In genomic region chr5:132510076-132510475, GRCh38 we compare ENCODE assay signal across 22 cellular contexts. TPM values are rescaled to one million over a fixed set of nuclear protein-coding genes. Genes with fewer than 3 reads are reported as not detected.
DNase-seq lines count a peak whose midpoint lies in the region; ATAC-seq, FAIRE-seq and TF ChIP-seq lines count a peak whose summit lies in the region.
"Had no signal": no experiment of that assay in that cellular context is flagged by ENCODE, and none has a peak within 500 bp of the region (broad histone marks: within the 10 kb centered on the region; RNA-seq: fewer than 3 reads in every experiment).

No MANE protein-coding gene starts in this region.

- H3K27me3 ChIP-seq in IMR-90 (ENCODE audit: control insufficient read depth, insufficient read depth, low read length), result no peaks in the 10 kb centered on the region
- H3K27me3 ChIP-seq in bronchial epithelial cell (ENCODE audit: control insufficient read depth, insufficient read depth, low read length), result no peaks in the 10 kb centered on the region
- H3K27me3 ChIP-seq: colonic mucosa, thyroid gland had no signal

- no peak overlapping the region for H2BK120ac ChIP-seq in IMR-90 (ENCODE audit: low read depth, low read length)

- H2BK5ac ChIP-seq in IMR-90 (ENCODE audit: low read depth, low read length, poor library complexity, severe bottlenecking), result no peak overlapping the region

- no peak overlapping the region for H3K23ac ChIP-seq in IMR-90 (ENCODE audit: low read depth, low read length)

- no peak overlapping the region; the same call in 1 of the 2 replicates for H3K4me2 ChIP-seq in IMR-90 (ENCODE audit: low read depth, low read length)
- H3K4me2 ChIP-seq: GM23338 had no signal

- dilution Hi-C loops in IMR-90 (cut with HindIII; ENCODE audit: low sequenced_read_pairs, unreplicated experiment), result no loop called here

- POLR2A ChIA-PET in IMR-90 (lab: Charles Lee; ENCODE audit: unreplicated experiment), result interaction anchor here (0.6 kb wide), 1 partner anchor 1605 kb away, joined by 3 read pairs; the partner anchor contains the start of gene TCF7

- H2BK20ac ChIP-seq in IMR-90 (ENCODE audit: low read depth, low read length), result no peak overlapping the region

- TF ChIP-seq RAD21 in IMR-90 (IDR thresholded peaks at IDR 0.05; ENCODE audit: low read length), result no peak

- FAIRE-seq in bronchial epithelial cell (lab: Jason Lieb, UNC), result no peak

- no peak overlapping the region for H3K18ac ChIP-seq in IMR-90 (ENCODE audit: low read depth, low read length)

- no peak for TF ChIP-seq POLR2A in IMR-90 (IDR thresholded peaks at IDR 0.05; ENCODE audit: low read depth, low read length)

- no peak overlapping the region for H2AK9ac ChIP-seq in IMR-90 (replicated peaks; ENCODE audit: low read depth, low read length, poor library complexity)

- ATAC-seq in IMR-90 (ENCODE audit: low read depth), result peak; percentile 35
- no peak for ATAC-seq in HG03045 (IDR thresholded peaks at IDR 0.05; ENCODE audit: unreplicated experiment)
- ATAC-seq in GM21360 (IDR thresholded peaks at IDR 0.05; ENCODE audit: unreplicated experiment), result no peak
- ATAC-seq: GM23338 had no signal

- no peak overlapping the region for H3K27ac ChIP-seq in IMR-90 (ENCODE audit: insufficient read depth, low read length)
- H3K27ac ChIP-seq: colonic mucosa, thyroid gland had no signal

- H3K9me3 ChIP-seq in IMR-90 (ENCODE audit: control insufficient read depth, insufficient read depth, low read length), result peaks cover 4% of the 10 kb centered on the region
- H3K9me3 ChIP-seq: colonic mucosa, thyroid gland had no signal

- no peak overlapping the region for H4K5ac ChIP-seq in IMR-90 (ENCODE audit: low read depth, low read length)

- H4K8ac ChIP-seq in IMR-90 (ENCODE audit: low read depth in 2 of 2, low read length in 2 of 2), result no peak overlapping the region

- H2BK15ac ChIP-seq in IMR-90 (ENCODE audit: low read depth, low read length), result 0 out of 3 replicates have a peak overlapping the region, but pooled peaks have one; percentile 26

- DNase-seq in EL, result peak; percentile 92
- peak; percentile 96 for DNase-seq in IMR-90
- peak; percentile 83 for DNase-seq in bronchial epithelial cell (ENCODE audit: low read depth)
- DNase-seq in kidney glomerular epithelial cell (lab: John Stamatoyannopoulos, UW), result peak; percentile 79
- DNase-seq in DMS114 treated with DMSO at 0.1 percent for 48 hours (lab: John Stamatoyannopoulos, UW; ENCODE audit: unreplicated experiment), result no peak
- DNase-seq: activated CD4-positive, alpha-beta T cell treated with anti-CD3 and anti-CD28 coated beads for 4 hours; CD4-positive, CD25-positive, alpha-beta regulatory T cell; colonic mucosa; GF-D8; KBM-7; NCI-H1417 treated with DMSO at 0.1 percent for 48 hours; NCI-H748 treated with DMSO at 0.1 percent for 48 hours; retina; stimulated activated CD4-positive, alpha-beta T cell treated with anti-CD3 and anti-CD28 coated beads, Interleukin-2, amount 100 ng/mL, for 24 hours; stimulated activated CD8-positive, alpha-beta memory T cell treated with anti-CD3 and anti-CD28 coated beads, Interleukin-4, amount 100 ng/mL, for 48 hours; thyroid gland had no signal

- H3K9ac ChIP-seq in IMR-90 (ENCODE audit: low read depth, low read length), result no peak overlapping the region

- H4K20me1 ChIP-seq in IMR-90 (ENCODE audit: insufficient read depth, low read length), result peaks cover 5% of the 10 kb centered on the region; the same call in 1 of the 2 replicates

- TF ChIP-seq CTCF in IMR-90 (conservative IDR thresholded peaks at IDR 0.05; ENCODE audit: low read depth, low read length) (no peak), bronchial epithelial cell (IDR thresholded peaks at IDR 0.05; ENCODE audit: insufficient read depth, low read length, severe bottlenecking) (no peak)

- CTCF ChIA-PET in IMR-90 (lab: Yijun Ruan, JAX), result interaction anchor here (1.2 to 1.7 kb wide), 3 partner anchors 10 to 17 kb away, joined by 3 to 8 read pairs (median 4); no protein-coding TSS in a partner anchor

- H3K9me1 ChIP-seq in IMR-90 (ENCODE audit: insufficient read depth, low read length), result no peaks in the 10 kb centered on the region

- BruUV-seq in IMR-90 (replicated peaks; lab: Mats Ljungman, UMichigan), result no TSS peak

- H3K36me3 ChIP-seq in IMR-90 (ENCODE audit: control insufficient read depth, insufficient read depth, low read length) (no peaks in the 10 kb centered on the region), bronchial epithelial cell (ENCODE audit: control insufficient read depth, insufficient read depth, low read length) (no peaks in the 10 kb centered on the region)
- H3K36me3 ChIP-seq: colonic mucosa, thyroid gland had no signal

- H3K56ac ChIP-seq in IMR-90 (ENCODE audit: extremely low read depth, insufficient read depth, low read length), result 0 out of 2 replicates have a peak overlapping the region, but pooled peaks have one; percentile 50

- no peak overlapping the region for H4K91ac ChIP-seq in IMR-90 (ENCODE audit: insufficient read depth, low read depth, low read length)

- H3K14ac ChIP-seq in IMR-90 (replicated peaks; ENCODE audit: low read depth, low read length), result no peak overlapping the region

- no peaks in the 10 kb centered on the region for H3K79me1 ChIP-seq in IMR-90 (ENCODE audit: low read depth in 1 of 2, low read length in 2 of 2)

- in situ Hi-C loops in IMR-90 (cut with MboI; ENCODE audit: low sequenced_read_pairs), result no loop called here

- H3K4me1 ChIP-seq in IMR-90 (ENCODE audit: control insufficient read depth, insufficient read depth, low read length), result peaks cover 14% of the 10 kb centered on the region

- H2AK5ac ChIP-seq in IMR-90 (ENCODE audit: low read depth, low read length), result no peak overlapping the region; the same call in 1 of the 2 replicates

- H3K4ac ChIP-seq in IMR-90 (ENCODE audit: low read depth, low read length), result peak overlapping the region; percentile 67; the same call in 1 of the 2 replicates

- intact Hi-C loops in IMR-90 (cut with micrococcal nuclease), result no loop called here

- H3K4me3 ChIP-seq in IMR-90 (ENCODE audit: insufficient read depth, low read depth, low read length) (no peak overlapping the region), bronchial epithelial cell (ENCODE audit: low read depth, low read length) (no peak overlapping the region)
- H3K4me3 ChIP-seq: colonic mucosa, GM23338, thyroid gland had no signal

- no peak overlapping the region for H2AFZ ChIP-seq in IMR-90 (replicated peaks; ENCODE audit: low read length, poor library complexity)
- H2AFZ ChIP-seq: GM23338 had no signal

TF ChIP-seq in IMR-90, 13 proteins besides CTCF, POLR2A, EP300 and RAD21:
- TF ChIP-seq RCOR1 (IDR thresholded peaks at IDR 0.05; ENCODE audit: insufficient replicate concordance, low read length), result no peak
- TF ChIP-seq MAFK (IDR thresholded peaks at IDR 0.05; ENCODE audit: low read depth, low read length), result peak; percentile 43
- TF ChIP-seq BHLHE40 (IDR thresholded peaks at IDR 0.05; ENCODE audit: low read depth, low read length), result peak; percentile 52; the same call in 1 of the 2 replicates
- no peak for TF ChIP-seq RFX5 (IDR thresholded peaks at IDR 0.05; ENCODE audit: low read depth, low read length)
- TF ChIP-seq NFE2L2 (IDR thresholded peaks at IDR 0.05; ENCODE audit: low read depth, low read length), result peak; percentile 68; the same call in 1 of the 2 replicates
- no peak for TF ChIP-seq USF2 (IDR thresholded peaks at IDR 0.05; ENCODE audit: low read depth, low read length)
- TF ChIP-seq MXI1 (IDR thresholded peaks at IDR 0.05; ENCODE audit: borderline replicate concordance, low read depth, low read length), result no peak
- TF ChIP-seq ELK1 (IDR thresholded peaks at IDR 0.05; ENCODE audit: borderline replicate concordance, low read depth, low read length), result no peak
- peak; percentile 95 for TF ChIP-seq FOS (IDR thresholded peaks at IDR 0.05; ENCODE audit: low read depth, low read length)
- TF ChIP-seq CEBPB (IDR thresholded peaks at IDR 0.05; ENCODE audit: low read depth, low read length), result peak; percentile 87

RNA-seq across cellular contexts. Expression of gene IRF1, which starts 19.5 kb away (rescaled TPM):
- total RNA-seq in IMR-90 (2012; rRNA removed) (6.9 and 11.1 TPM in 2 replicates), bronchial epithelial cell (2.9 and 7.4 TPM in 2 replicates)
- polyA plus RNA-seq in IMR-90 (2012; rRNA removed), result 16.5 and 18.9 TPM in 2 replicates
- 13.2 and 15.9 TPM in 2 replicates for polyA plus RNA-seq in IMR-90 (2012; cell fraction: cytosol; rRNA removed)
- 25.7 and 30.6 TPM in 2 replicates for polyA plus RNA-seq in IMR-90 (2012; cell fraction: nucleus; rRNA removed; ENCODE audit: low replicate concordance)

RNA-seq across cellular contexts. Expression of gene IL5, which starts 33.2 kb away (rescaled TPM):
- total RNA-seq in IMR-90 (2012; rRNA removed) (not detected in 2 replicates), bronchial epithelial cell (not detected in 2 replicates)
- polyA plus RNA-seq in IMR-90 (2012; rRNA removed), result not detected in 2 replicates
- polyA plus RNA-seq in IMR-90 (2012; cell fraction: cytosol; rRNA removed), result not detected in 2 replicates
- polyA plus RNA-seq in IMR-90 (2012; cell fraction: nucleus; rRNA removed; ENCODE audit: low replicate concordance), result not detected in 2 replicates
- total RNA-seq: CD4-positive, CD25-positive, alpha-beta regulatory T cell; colonic mucosa; GM23338; lung microvascular endothelial cell; thyroid gland had no signal
- polyA plus RNA-seq: CD4-positive, CD25-positive, alpha-beta regulatory T cell; esophagus; GM23338; neural cell had no signal

RNA-seq across cellular contexts. Expression of gene RAD50, which starts 46.7 kb away (rescaled TPM):
- total RNA-seq in IMR-90 (2012; rRNA removed), result 5.2 and 13.3 TPM in 2 replicates
- polyA plus RNA-seq in IMR-90 (2012; rRNA removed), result 6.2 and 7.2 TPM in 2 replicates
- 1.2 and 1.5 TPM in 2 replicates for polyA plus RNA-seq in IMR-90 (2012; cell fraction: cytosol; rRNA removed)
- 1.7 and 11.9 TPM in 2 replicates for polyA plus RNA-seq in IMR-90 (2012; cell fraction: nucleus; rRNA removed; ENCODE audit: low replicate concordance)
- total RNA-seq in bronchial epithelial cell, result 29.2 and 35.6 TPM in 2 replicates
